Comparison of ENCODE assay signal across 8 cellular contexts in genomic region chr19:35628565-35629331, GRCh38. TPM values are rescaled to one million over a fixed set of nuclear protein-coding genes. Genes with fewer than 3 reads are reported as not detected.
A peak's percentile ranks its signal among the peaks of the same experiment; 100 is the strongest.
DNase-seq lines count a peak whose midpoint lies in the region; ATAC-seq and TF ChIP-seq lines count a peak whose summit lies in the region.

Gene RBM42 (plus strand): TSS chr19:35629036. CDS start chr19:35629154, 118 bp downstream.

- peak within 1 kb of the TSS; percentile 96 for H3K4me2 ChIP-seq in PC-3 (ENCODE audit: low read length)

- H3K4me1 ChIP-seq in PC-3 (ENCODE audit: insufficient read depth, low read length) (peaks cover 4% of the 10 kb centered on the region; the same call in 1 of the 2 replicates), mucosa of descending colon (ENCODE audit: low read depth) (peaks cover 9% of the 10 kb centered on the region)

- BruUV-seq in PC-3 (replicated peaks; lab: Mats Ljungman, UMichigan) = no TSS peak

- TF ChIP-seq CTCF in PC-3 (conservative IDR thresholded peaks at IDR 0.05; ENCODE audit: low read depth, low read length) (no peak), epithelial cell of esophagus (IDR thresholded peaks at IDR 0.05; ENCODE audit: insufficient read depth, low read depth, low read length, missing control alignments) (no peak), mucosa of descending colon (IDR thresholded peaks at IDR 0.05) (no peak)

- H3K36me3 ChIP-seq in PC-3 (ENCODE audit: low read depth, low read length) = peaks cover 6% of the 10 kb centered on the region; the same call in 1 of the 2 replicates
- peaks cover 4% of the 10 kb centered on the region for H3K36me3 ChIP-seq in mucosa of descending colon (ENCODE audit: low read depth)

- POLR2A ChIA-PET in PC-3 (lab: Charles Lee; ENCODE audit: unreplicated experiment) = no interaction called here

- peak within 1 kb of the TSS; percentile 58 for H3K27ac ChIP-seq in PC-3 (ENCODE audit: low read length)

- H3K9me2 ChIP-seq in PC-3 (replicated peaks; ENCODE audit: low read length) = no peaks in the 10 kb centered on the region

- DNase-seq in DMS114 treated with DMSO at 0.1 percent for 48 hours (lab: John Stamatoyannopoulos, UW; ENCODE audit: unreplicated experiment) (peak; percentile 99), PC-3 (peak; percentile 97), activated T-cell treated with anti-CD3 and anti-CD28 coated beads for 48 hours (ENCODE audit: low read depth) (peak; percentile 93), epithelial cell of esophagus (ENCODE audit: low read depth) (peak; percentile 99), mucosa of descending colon (peak; percentile 97)
- DNase-seq in stimulated activated CD8-positive, alpha-beta memory T cell treated with anti-CD3 and anti-CD28 coated beads, Interleukin-4, amount 100 ng/mL, for 24 hours (ENCODE audit: low read depth) = peak; percentile 95

- no peak for TF ChIP-seq RAD21 in Ishikawa (IDR thresholded peaks at IDR 0.05; ENCODE audit: low read depth)

- peaks cover 10% of the 10 kb centered on the region for H3K79me2 ChIP-seq in PC-3 (ENCODE audit: low read length)

- CTCF ChIA-PET in PC-3 (lab: Charles Lee) = no interaction called here

- peak within 1 kb of the TSS; percentile 98 for H3K4me3 ChIP-seq in PC-3 (ENCODE audit: low read length)
- peak within 1 kb of the TSS; percentile 100 for H3K4me3 ChIP-seq in epithelial cell of esophagus (ENCODE audit: low read length)
- peak within 1 kb of the TSS; percentile 94 for H3K4me3 ChIP-seq in mucosa of descending colon

- no peaks in the 10 kb centered on the region for H3F3A ChIP-seq in PC-3 (ENCODE audit: low read length, unreplicated experiment)

- intact Hi-C loops in PC-3 (cut with micrococcal nuclease) = no loop called here
- intact Hi-C loops in mucosa of descending colon (cut with DNase I, micrococcal nuclease) = no loop called here

- peak within 1 kb of the TSS; percentile 95 for H2AFZ ChIP-seq in PC-3 (ENCODE audit: low read length)

- no peaks in the 10 kb centered on the region for H3K27me3 ChIP-seq in PC-3 (ENCODE audit: low read length)

- ATAC-seq in GM21576 (IDR thresholded peaks at IDR 0.05; ENCODE audit: unreplicated experiment) (peak; percentile 94), PC-3 (peak; percentile 100), mucosa of descending colon (peak; percentile 100)

- no peak for TF ChIP-seq EP300 in Ishikawa (IDR thresholded peaks at IDR 0.05; ENCODE audit: borderline replicate concordance)

- H3K9me3 ChIP-seq in PC-3 (ENCODE audit: low read length) (no peaks in the 10 kb centered on the region), mucosa of descending colon (no peaks in the 10 kb centered on the region)

- H4K20me1 ChIP-seq in PC-3 (ENCODE audit: low read length) = no peaks in the 10 kb centered on the region

- H3K9ac ChIP-seq in PC-3 (ENCODE audit: low read length) = peak within 1 kb of the TSS; percentile 96

TF ChIP-seq in Ishikawa, 13 proteins besides CTCF, POLR2A, EP300 and RAD21:
- TF ChIP-seq CREB1 (IDR thresholded peaks at IDR 0.05; ENCODE audit: low read depth) (peak; percentile 100), MAX (IDR thresholded peaks at IDR 0.05) (peak; percentile 23; the same call in 1 of the 2 replicates), YY1 (IDR thresholded peaks at IDR 0.05; ENCODE audit: low read depth) (no peak), ZBTB7A (IDR thresholded peaks at IDR 0.05; ENCODE audit: low read depth) (0 out of 2 replicates have a peak, but pooled peaks have one; percentile 65), NFIC (IDR thresholded peaks at IDR 0.05) (no peak)

RNA-seq across cellular contexts. Expression of gene RBM42, which starts in this region (rescaled TPM):
- 81.6 and 126 TPM in 2 replicates for total RNA-seq in PC-3 (2014; rRNA removed)
- total RNA-seq in mucosa of descending colon = 10 to 100 TPM; 67.4 to 73.3 (median 67.6) TPM

Comparison
In these comparisons a context has a peak if more than half of its experiments do, and no peak if none do; other contexts are left out.
1. Peak in every context shown above with its lines: DNase-seq, ATAC-seq, H3K4me3 ChIP-seq and H3K27ac ChIP-seq.